Comparison of ENCODE assay signal across 21 cellular contexts in the genomic region with DNA sequence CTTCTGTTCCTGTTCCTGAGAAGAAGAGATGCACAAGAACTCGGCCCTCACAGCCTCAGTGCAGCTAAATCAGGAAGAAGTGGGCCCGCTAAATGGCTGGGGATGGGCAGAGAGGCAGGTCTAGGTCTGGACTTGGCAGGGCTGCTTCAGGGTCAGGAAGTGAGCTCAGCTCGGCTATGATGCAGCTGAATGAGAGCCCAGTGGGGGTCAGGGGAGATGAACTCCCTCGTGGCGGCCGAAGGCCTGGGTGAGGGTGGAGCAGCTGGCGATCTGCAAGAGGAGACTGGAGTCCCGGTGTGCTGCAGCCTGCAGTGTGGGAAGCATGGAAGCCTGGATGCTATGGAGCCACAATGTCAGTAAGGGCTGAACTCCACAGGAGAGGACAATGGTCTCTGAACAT.
"Had no signal": no experiment of that assay in that cellular context is flagged by ENCODE, and none has a peak within 500 bp of the region (broad histone marks: within the 10 kb centered on the region; RNA-seq: fewer than 3 reads in every experiment).

No MANE protein-coding gene starts in this region.

- H3K4me3 ChIP-seq: breast epithelium, thyroid gland had no signal

- H3K36me3 ChIP-seq: breast epithelium, neutrophil, thyroid gland had no signal

- H3K9me3 ChIP-seq: breast epithelium, neutrophil, thyroid gland had no signal

- FAIRE-seq: astrocyte had no signal

- H3K4me1 ChIP-seq: breast epithelium, thyroid gland had no signal

- H3K9me3 Mint-ChIP-seq: T-helper 1 cell treated with Interleukin-12 subunit alpha and Interleukin-12 subunit beta and Interleukin-4 antibody, amounts not matched to agents 30 μg/mL and 1 μg/mL, for 36 hours had no signal

- H3K27ac Mint-ChIP-seq: activated naive CD4-positive, alpha-beta T cell treated with anti-CD3 and anti-CD28 coated beads, Interleukin-2, amount 50 U/mL, for 24 hours; activated T-cell treated with anti-CD3 and anti-CD28 coated beads, Interleukin-2, amount 50 U/mL, for 72 hours; immature natural killer cell; naive thymus-derived CD8-positive, alpha-beta T cell; T-helper 1 cell treated with Interleukin-12 subunit alpha and Interleukin-12 subunit beta and Interleukin-4 antibody, amounts not matched to agents 30 μg/mL and 1 μg/mL, for 36 hours had no signal

- DNase-seq: activated CD4-positive, alpha-beta T cell treated with anti-CD3 and anti-CD28 coated beads, Interleukin-2, amount 50 U/mL, for 4 hours; activated gamma-delta T cell; activated T-cell treated with anti-CD3 and anti-CD28 coated beads, Interleukin-2, amount 50 U/mL, for 72 hours; cerebellar nuclear complex; effector memory CD4-positive, alpha-beta T cell; foreskin melanocyte; head of caudate nucleus; immature natural killer cell; naive thymus-derived CD8-positive, alpha-beta T cell; stimulated activated CD4-positive, alpha-beta T cell treated with anti-CD3 and anti-CD28 coated beads, Interleukin-1b, Interleukin-23, amount 100 ng/mL, for 48 hours; stimulated activated CD8-positive, alpha-beta memory T cell treated with anti-CD3 and anti-CD28 coated beads, Interleukin-4, amount 100 ng/mL, for 48 hours; stimulated activated naive CD4-positive, alpha-beta T cell; thyroid gland had no signal

- H2AFZ ChIP-seq: parathyroid adenoma had no signal

- H3K4me1 Mint-ChIP-seq: activated naive CD4-positive, alpha-beta T cell treated with anti-CD3 and anti-CD28 coated beads, Interleukin-2, amount 50 U/mL, for 24 hours; immature natural killer cell; naive thymus-derived CD8-positive, alpha-beta T cell had no signal

- H3K36me3 Mint-ChIP-seq: activated naive CD4-positive, alpha-beta T cell treated with anti-CD3 and anti-CD28 coated beads, Interleukin-2, amount 50 U/mL, for 24 hours; naive thymus-derived CD8-positive, alpha-beta T cell had no signal

- ATAC-seq: activated T-cell treated with anti-CD3 and anti-CD28 coated beads, Interleukin-2, amount 50 U/mL, for 72 hours; naive thymus-derived CD8-positive, alpha-beta T cell had no signal

- H3K4me3 Mint-ChIP-seq: activated naive CD4-positive, alpha-beta T cell treated with anti-CD3 and anti-CD28 coated beads, Interleukin-2, amount 50 U/mL, for 24 hours; activated T-cell treated with anti-CD3 and anti-CD28 coated beads, Interleukin-2, amount 50 U/mL, for 72 hours; immature natural killer cell; naive thymus-derived CD8-positive, alpha-beta T cell; T-helper 1 cell treated with Interleukin-12 subunit alpha and Interleukin-12 subunit beta and Interleukin-4 antibody, amounts not matched to agents 30 μg/mL and 1 μg/mL, for 36 hours had no signal

- H3K9ac ChIP-seq: parathyroid adenoma had no signal

- H3K27me3 ChIP-seq: breast epithelium, neutrophil, thyroid gland had no signal

- H3K79me2 ChIP-seq: parathyroid adenoma had no signal

- H3K27ac ChIP-seq: breast epithelium, epithelial cell of prostate, neutrophil, parathyroid adenoma, thyroid gland, VCaP had no signal
